ENCODE assay signal across 11 cellular contexts in the genomic region with DNA sequence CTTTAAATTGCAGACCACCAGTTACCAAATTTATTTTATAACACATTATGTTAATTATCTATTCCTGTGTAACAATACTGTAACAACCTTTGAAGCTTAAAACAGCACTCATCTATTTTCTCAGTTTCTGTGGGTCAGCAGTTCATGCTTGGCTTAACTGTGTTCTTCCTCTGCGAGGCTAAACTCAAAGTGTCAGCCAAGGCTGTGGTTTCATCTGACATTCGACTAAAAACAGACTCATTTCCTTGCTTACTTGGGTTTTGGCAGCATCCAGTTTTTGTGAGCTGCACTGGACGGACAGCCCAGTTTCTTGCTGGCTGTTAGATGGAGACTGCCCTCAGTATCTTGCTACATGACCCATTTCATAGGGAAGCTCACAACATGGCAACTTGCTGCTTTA.
DNase-seq lines count a peak whose midpoint lies in the region; ATAC-seq and TF ChIP-seq lines count a peak whose summit lies in the region.
"Had no signal": no experiment of that assay in that cellular context is flagged by ENCODE, and none has a peak within 500 bp of the region (broad histone marks: within the 10 kb centered on the region; RNA-seq: fewer than 3 reads in every experiment).

No MANE protein-coding gene starts in this region.

- H3K4me3 ChIP-seq in BLaER1 treated with 17β-estradiol and CSF1 and Interleukin-3, amounts not matched to agents 10 nM and 100 nM = peak overlapping the region in 2 of 10 experiments; percentile 40 to 44; a peak in 2 of 20 replicates
- H3K4me3 ChIP-seq in WERI-Rb-1 (ENCODE audit: low read depth, low read length) = no peak overlapping the region
- H3K4me3 ChIP-seq: upper lobe of right lung had no signal

- no peaks in the 10 kb centered on the region for H3K27me3 ChIP-seq in BLaER1 treated with 17β-estradiol and CSF1 and Interleukin-3, amounts not matched to agents 10 nM and 100 nM
- H3K27me3 ChIP-seq in WERI-Rb-1 (ENCODE audit: insufficient read depth, low read depth, severe bottlenecking) = no peaks in the 10 kb centered on the region
- H3K27me3 ChIP-seq: upper lobe of right lung had no signal

- H3K4me1 ChIP-seq in BLaER1 treated with 17β-estradiol and CSF1 and Interleukin-3, amounts not matched to agents 10 nM and 100 nM = peaks cover 17 to 56% (median 34%) of the 10 kb centered on the region in 10 experiments
- H3K4me1 ChIP-seq: upper lobe of right lung had no signal

- no peak for TF ChIP-seq CTCF in WERI-Rb-1 (IDR thresholded peaks at IDR 0.05; ENCODE audit: low read depth, low read length)

- DNase-seq in WERI-Rb-1 (no peak), DMS53 treated with DMSO at 0.1 percent for 48 hours (lab: John Stamatoyannopoulos, UW; ENCODE audit: unreplicated experiment) (no peak), SK-N-DZ (ENCODE audit: low spot score) (no peak), SKM-1 (lab: John Stamatoyannopoulos, UW; ENCODE audit: unreplicated experiment) (no peak)
- DNase-seq: activated B cell treated with CpG ODN at 0.5 μM for 24 hours, NCI-H1436 treated with DMSO at 0.1 percent for 48 hours, upper lobe of right lung had no signal

- no peaks in the 10 kb centered on the region for H3K9me3 ChIP-seq in BLaER1 treated with 17β-estradiol and CSF1 and Interleukin-3, amounts not matched to agents 10 nM and 100 nM (replicated peaks in 1 of 11)
- no peaks in the 10 kb centered on the region for H3K9me3 ChIP-seq in WERI-Rb-1 (ENCODE audit: severe bottlenecking)
- H3K9me3 ChIP-seq: upper lobe of right lung had no signal

- H3K4me2 ChIP-seq in BLaER1 treated with 17β-estradiol and CSF1 and Interleukin-3, amounts not matched to agents 10 nM and 100 nM = peak overlapping the region; percentile 57 to 92 (median 78)

- H3K27ac ChIP-seq in BLaER1 treated with 17β-estradiol and CSF1 and Interleukin-3, amounts not matched to agents 10 nM and 100 nM = peak overlapping the region in 9 of 11 experiments; percentile 23 to 68 (median 57); a peak in 15 of 22 replicates
- no peak overlapping the region for H3K27ac ChIP-seq in WERI-Rb-1
- H3K27ac ChIP-seq: upper lobe of right lung had no signal

- H3K36me3 ChIP-seq in BLaER1 treated with 17β-estradiol and CSF1 and Interleukin-3, amounts not matched to agents 10 nM and 100 nM = no peaks in the 10 kb centered on the region
- no peaks in the 10 kb centered on the region for H3K36me3 ChIP-seq in WERI-Rb-1
- H3K36me3 ChIP-seq: upper lobe of right lung had no signal

- ATAC-seq in GM19468 (IDR thresholded peaks at IDR 0.05; ENCODE audit: extremely low read depth, unreplicated experiment) (peak; percentile 34), HG03095 (IDR thresholded peaks at IDR 0.05; ENCODE audit: unreplicated experiment) (peak; percentile 88), SK-N-SH treated with all-trans-retinoic acid at 6 μM for 48 hours (peak; percentile 89)
- ATAC-seq: upper lobe of right lung had no signal

- H4K20me1 ChIP-seq in BLaER1 treated with 17β-estradiol and CSF1 and Interleukin-3, amounts not matched to agents 10 nM and 100 nM = no peaks in the 10 kb centered on the region

- peak overlapping the region in 6 of 11 experiments; percentile 34 to 70 (median 51); a peak in 10 of 22 replicates for H3K9ac ChIP-seq in BLaER1 treated with 17β-estradiol and CSF1 and Interleukin-3, amounts not matched to agents 10 nM and 100 nM

TF ChIP-seq in SK-N-SH treated with all-trans-retinoic acid at 6 μM for 48 hours, 23 proteins besides CTCF, POLR2A, EP300 and RAD21:
- TF ChIP-seq SNAI2 (CRISPR knock-in tag; IDR thresholded peaks at IDR 0.05) (no peak), ZFP3 (CRISPR knock-in tag; IDR thresholded peaks at IDR 0.05) (no peak), ZNF70 (CRISPR knock-in tag; IDR thresholded peaks at IDR 0.05) (no peak), PPARA (CRISPR knock-in tag; IDR thresholded peaks at IDR 0.05; ENCODE audit: borderline replicate concordance) (no peak), TOX (CRISPR knock-in tag; IDR thresholded peaks at IDR 0.05; ENCODE audit: borderline replicate concordance) (no peak), ISL1 (CRISPR knock-in tag; IDR thresholded peaks at IDR 0.05) (no peak), ZNF8 (CRISPR knock-in tag; IDR thresholded peaks at IDR 0.05) (no peak), ESRRG (CRISPR knock-in tag; IDR thresholded peaks at IDR 0.05) (no peak), OSR1 (CRISPR knock-in tag; IDR thresholded peaks at IDR 0.05) (no peak), RARB (CRISPR knock-in tag; IDR thresholded peaks at IDR 0.05) (no peak), ARNTL (CRISPR knock-in tag; IDR thresholded peaks at IDR 0.05; ENCODE audit: borderline replicate concordance, low read depth) (no peak), ZFP30 (CRISPR knock-in tag; IDR thresholded peaks at IDR 0.05) (no peak)
- TF ChIP-seq, protein P1, sequence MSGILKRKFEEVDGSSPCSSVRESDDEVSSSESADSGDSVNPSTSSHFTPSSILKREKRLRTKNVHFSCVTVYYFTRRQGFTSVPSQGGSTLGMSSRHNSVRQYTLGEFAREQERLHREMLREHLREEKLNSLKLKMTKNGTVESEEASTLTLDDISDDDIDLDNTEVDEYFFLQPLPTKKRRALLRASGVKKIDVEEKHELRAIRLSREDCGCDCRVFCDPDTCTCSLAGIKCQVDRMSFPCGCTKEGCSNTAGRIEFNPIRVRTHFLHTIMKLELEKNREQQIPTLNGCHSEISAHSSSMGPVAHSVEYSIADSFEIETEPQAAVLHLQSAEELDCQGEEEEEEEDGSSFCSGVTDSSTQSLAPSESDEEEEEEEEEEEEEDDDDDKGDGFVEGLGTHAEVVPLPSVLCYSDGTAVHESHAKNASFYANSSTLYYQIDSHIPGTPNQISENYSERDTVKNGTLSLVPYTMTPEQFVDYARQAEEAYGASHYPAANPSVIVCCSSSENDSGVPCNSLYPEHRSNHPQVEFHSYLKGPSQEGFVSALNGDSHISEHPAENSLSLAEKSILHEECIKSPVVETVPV (CRISPR knock-in tag; IDR thresholded peaks at IDR 0.05) = no peak
- TF ChIP-seq, protein P2, sequence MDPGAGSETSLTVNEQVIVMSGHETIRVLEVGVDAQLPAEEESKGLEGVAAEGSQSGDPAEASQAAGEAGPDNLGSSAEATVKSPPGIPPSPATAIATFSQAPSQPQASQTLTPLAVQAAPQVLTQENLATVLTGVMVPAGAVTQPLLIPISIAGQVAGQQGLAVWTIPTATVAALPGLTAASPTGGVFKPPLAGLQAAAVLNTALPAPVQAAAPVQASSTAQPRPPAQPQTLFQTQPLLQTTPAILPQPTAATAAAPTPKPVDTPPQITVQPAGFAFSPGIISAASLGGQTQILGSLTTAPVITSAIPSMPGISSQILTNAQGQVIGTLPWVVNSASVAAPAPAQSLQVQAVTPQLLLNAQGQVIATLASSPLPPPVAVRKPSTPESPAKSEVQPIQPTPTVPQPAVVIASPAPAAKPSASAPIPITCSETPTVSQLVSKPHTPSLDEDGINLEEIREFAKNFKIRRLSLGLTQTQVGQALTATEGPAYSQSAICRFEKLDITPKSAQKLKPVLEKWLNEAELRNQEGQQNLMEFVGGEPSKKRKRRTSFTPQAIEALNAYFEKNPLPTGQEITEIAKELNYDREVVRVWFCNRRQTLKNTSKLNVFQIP (CRISPR knock-in tag; IDR thresholded peaks at IDR 0.05; ENCODE audit: borderline replicate concordance, low read depth) = no peak
- TF ChIP-seq, protein P3, sequence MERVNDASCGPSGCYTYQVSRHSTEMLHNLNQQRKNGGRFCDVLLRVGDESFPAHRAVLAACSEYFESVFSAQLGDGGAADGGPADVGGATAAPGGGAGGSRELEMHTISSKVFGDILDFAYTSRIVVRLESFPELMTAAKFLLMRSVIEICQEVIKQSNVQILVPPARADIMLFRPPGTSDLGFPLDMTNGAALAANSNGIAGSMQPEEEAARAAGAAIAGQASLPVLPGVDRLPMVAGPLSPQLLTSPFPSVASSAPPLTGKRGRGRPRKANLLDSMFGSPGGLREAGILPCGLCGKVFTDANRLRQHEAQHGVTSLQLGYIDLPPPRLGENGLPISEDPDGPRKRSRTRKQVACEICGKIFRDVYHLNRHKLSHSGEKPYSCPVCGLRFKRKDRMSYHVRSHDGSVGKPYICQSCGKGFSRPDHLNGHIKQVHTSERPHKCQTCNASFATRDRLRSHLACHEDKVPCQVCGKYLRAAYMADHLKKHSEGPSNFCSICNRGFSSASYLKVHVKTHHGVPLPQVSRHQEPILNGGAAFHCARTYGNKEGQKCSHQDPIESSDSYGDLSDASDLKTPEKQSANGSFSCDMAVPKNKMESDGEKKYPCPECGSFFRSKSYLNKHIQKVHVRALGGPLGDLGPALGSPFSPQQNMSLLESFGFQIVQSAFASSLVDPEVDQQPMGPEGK (CRISPR knock-in tag; IDR thresholded peaks at IDR 0.05; ENCODE audit: borderline replicate concordance) = no peak
- TF ChIP-seq, protein P4, sequence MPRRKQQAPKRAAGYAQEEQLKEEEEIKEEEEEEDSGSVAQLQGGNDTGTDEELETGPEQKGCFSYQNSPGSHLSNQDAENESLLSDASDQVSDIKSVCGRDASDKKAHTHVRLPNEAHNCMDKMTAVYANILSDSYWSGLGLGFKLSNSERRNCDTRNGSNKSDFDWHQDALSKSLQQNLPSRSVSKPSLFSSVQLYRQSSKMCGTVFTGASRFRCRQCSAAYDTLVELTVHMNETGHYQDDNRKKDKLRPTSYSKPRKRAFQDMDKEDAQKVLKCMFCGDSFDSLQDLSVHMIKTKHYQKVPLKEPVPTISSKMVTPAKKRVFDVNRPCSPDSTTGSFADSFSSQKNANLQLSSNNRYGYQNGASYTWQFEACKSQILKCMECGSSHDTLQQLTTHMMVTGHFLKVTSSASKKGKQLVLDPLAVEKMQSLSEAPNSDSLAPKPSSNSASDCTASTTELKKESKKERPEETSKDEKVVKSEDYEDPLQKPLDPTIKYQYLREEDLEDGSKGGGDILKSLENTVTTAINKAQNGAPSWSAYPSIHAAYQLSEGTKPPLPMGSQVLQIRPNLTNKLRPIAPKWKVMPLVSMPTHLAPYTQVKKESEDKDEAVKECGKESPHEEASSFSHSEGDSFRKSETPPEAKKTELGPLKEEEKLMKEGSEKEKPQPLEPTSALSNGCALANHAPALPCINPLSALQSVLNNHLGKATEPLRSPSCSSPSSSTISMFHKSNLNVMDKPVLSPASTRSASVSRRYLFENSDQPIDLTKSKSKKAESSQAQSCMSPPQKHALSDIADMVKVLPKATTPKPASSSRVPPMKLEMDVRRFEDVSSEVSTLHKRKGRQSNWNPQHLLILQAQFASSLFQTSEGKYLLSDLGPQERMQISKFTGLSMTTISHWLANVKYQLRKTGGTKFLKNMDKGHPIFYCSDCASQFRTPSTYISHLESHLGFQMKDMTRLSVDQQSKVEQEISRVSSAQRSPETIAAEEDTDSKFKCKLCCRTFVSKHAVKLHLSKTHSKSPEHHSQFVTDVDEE (CRISPR knock-in tag; IDR thresholded peaks at IDR 0.05) = no peak
TF ChIP-seq in SK-N-SH treated with all-trans-retinoic acid at 6 μM for 48 hours: peak in this region for 0.

Comparison
In these comparisons a context has a peak if more than half of its experiments do, and no peak if none do; other contexts are left out.
1. ATAC-seq: peak in every context shown above with its lines; median percentile 89 in SK-N-SH treated with all-trans-retinoic acid at 6 μM for 48 hours; 88 in HG03095; 34 in GM19468.